ENCODE assay signal across 10 cellular contexts in genomic region chr1:221761354-221762002, GRCh38. TPM values are rescaled to one million over a fixed set of nuclear protein-coding genes. Genes with fewer than 3 reads are reported as not detected.
DNase-seq lines count a peak whose midpoint lies in the region; ATAC-seq and TF ChIP-seq lines count a peak whose summit lies in the region.
"Had no signal": no experiment of that assay in that cellular context is flagged by ENCODE, and none has a peak within 500 bp of the region (broad histone marks: within the 10 kb centered on the region; RNA-seq: fewer than 3 reads in every experiment).

No MANE protein-coding gene starts in this region.

- H3K27me3 Mint-ChIP-seq in glutamatergic neuron (ENCODE audit: unreplicated experiment) = peaks cover 2% of the 10 kb centered on the region

- no peaks in the 10 kb centered on the region for H3K36me3 Mint-ChIP-seq in glutamatergic neuron (ENCODE audit: unreplicated experiment)

- no peaks in the 10 kb centered on the region for H3K36me3 ChIP-seq in OCI-LY3 (replicated peaks; ENCODE audit: low read depth, low read length)
- H3K36me3 ChIP-seq in brain microvascular endothelial cell (replicated peaks) = no peaks in the 10 kb centered on the region

- DNase-seq in NCI-H345 treated with DMSO at 0.1 percent for 48 hours (lab: John Stamatoyannopoulos, UW; ENCODE audit: unreplicated experiment) (no peak), glutamatergic neuron (no peak), NCI-H1417 (lab: John Stamatoyannopoulos, UW) (no peak), brain microvascular endothelial cell (no peak)
- DNase-seq: C1 segment of cervical spinal cord had no signal

- no peaks in the 10 kb centered on the region for H3K9me3 Mint-ChIP-seq in glutamatergic neuron (ENCODE audit: unreplicated experiment)

- no peak overlapping the region for H3K4me3 Mint-ChIP-seq in glutamatergic neuron (ENCODE audit: unreplicated experiment)

- peak; percentile 38 for ATAC-seq in GM18508 (IDR thresholded peaks at IDR 0.05; ENCODE audit: insufficient read depth, unreplicated experiment)
- peak; percentile 41 for ATAC-seq in GM19468 (IDR thresholded peaks at IDR 0.05; ENCODE audit: extremely low read depth, unreplicated experiment)
- peak; percentile 66 for ATAC-seq in HG02973 (IDR thresholded peaks at IDR 0.05; ENCODE audit: unreplicated experiment)

- no peak overlapping the region for H3K9ac ChIP-seq in OCI-LY3 (ENCODE audit: low read length)

- no peak for TF ChIP-seq CTCF in OCI-LY3 (IDR thresholded peaks at IDR 0.05; ENCODE audit: low read depth, low read length)
- TF ChIP-seq CTCF in glutamatergic neuron (IDR thresholded peaks at IDR 0.05; ENCODE audit: partially characterized antibody, unreplicated experiment) = no peak
- TF ChIP-seq CTCF in brain microvascular endothelial cell (IDR thresholded peaks at IDR 0.05; ENCODE audit: low read depth, low read length, missing control alignments) = no peak

- H3K9me3 ChIP-seq in OCI-LY3 (ENCODE audit: insufficient read depth, low read length) = no peaks in the 10 kb centered on the region

- H3K4me1 ChIP-seq in OCI-LY3 (ENCODE audit: low read length) = peaks cover 23% of the 10 kb centered on the region

- H3K4me2 ChIP-seq in OCI-LY3 (ENCODE audit: low read length) = no peak overlapping the region

- in situ Hi-C loops in brain microvascular endothelial cell (cut with HindIII; ENCODE audit: low pct_ligation_motif_present, low sequenced_read_pairs) = no loop called here

- H4K20me1 ChIP-seq in OCI-LY3 (ENCODE audit: insufficient read depth, low read length) = no peaks in the 10 kb centered on the region

- H3K79me2 ChIP-seq in OCI-LY3 (ENCODE audit: low read length) = no peaks in the 10 kb centered on the region

- H2AFZ ChIP-seq in OCI-LY3 (ENCODE audit: low read depth, low read length) = peak overlapping the region; percentile 0; the same call in 1 of the 2 replicates

- H3K27ac ChIP-seq in OCI-LY3 (ENCODE audit: low read length) (no peak overlapping the region), brain microvascular endothelial cell (no peak overlapping the region)
- H3K27ac ChIP-seq: skin epidermis had no signal

- H3K27me3 ChIP-seq in OCI-LY3 (ENCODE audit: low read depth, low read length) (no peaks in the 10 kb centered on the region), brain microvascular endothelial cell (replicated peaks) (no peaks in the 10 kb centered on the region)

- H3K27ac Mint-ChIP-seq in glutamatergic neuron (ENCODE audit: unreplicated experiment) = no peak overlapping the region

- no peak overlapping the region for H3K4me3 ChIP-seq in OCI-LY3 (ENCODE audit: low read length)
- no peak overlapping the region for H3K4me3 ChIP-seq in brain microvascular endothelial cell (ENCODE audit: low read depth, low read length)
- H3K4me3 ChIP-seq: skin epidermis had no signal

- H3K4me1 Mint-ChIP-seq in glutamatergic neuron (ENCODE audit: low read depth, unreplicated experiment) = no peaks in the 10 kb centered on the region

RNA-seq across cellular contexts. Expression of gene DUSP10, which starts 19.6 kb away (rescaled TPM):
- total RNA-seq in glutamatergic neuron (ENCODE audit: unreplicated experiment) = 21.5 TPM
